In genomic region chr10:123800299-123800698, GRCh38 we compare ENCODE assay signal across 22 cellular contexts.
DNase-seq lines count a peak whose midpoint lies in the region; ATAC-seq and TF ChIP-seq lines count a peak whose summit lies in the region.
"Had no signal": no experiment of that assay in that cellular context is flagged by ENCODE, and none has a peak within 500 bp of the region (broad histone marks: within the 10 kb centered on the region; RNA-seq: fewer than 3 reads in every experiment).

No MANE protein-coding gene starts in this region.

- H3K27ac Mint-ChIP-seq in GM23338: no peak overlapping the region
- H3K27ac Mint-ChIP-seq: activated CD4-positive, alpha-beta T cell treated with anti-CD3 and anti-CD28 coated beads, Interleukin-2, amount 10 ng/mL, durations not matched to agents 24 days and 14 days; activated naive CD8-positive, alpha-beta T cell treated with anti-CD3 and anti-CD28 coated beads for 36 hours; nephron progenitor cell; stimulated activated memory B cell treated with anti-CD40 and anti-IgM and Interleukin-4, amounts not matched to agents 10 μg/mL and 1 μg/mL and 100 μg/mL, for 72 hours had no signal

- no peak overlapping the region for H3K27ac ChIP-seq in GM23338 (ENCODE audit: low read depth)
- H3K27ac ChIP-seq in colonic mucosa: no peak overlapping the region
- peak overlapping the region in 3 of 5 donors; percentile 25 to 73 (median 55) for H3K27ac ChIP-seq in stomach
- H3K27ac ChIP-seq: hepatocyte, vagina had no signal

- H3K4me3 ChIP-seq in GM23338 (no peak overlapping the region), colonic mucosa (no peak overlapping the region), stomach (no peak overlapping the region)
- H3K4me3 ChIP-seq: hepatocyte, skin epidermis, vagina had no signal

- TF ChIP-seq CTCF in GM23338 (conservative IDR thresholded peaks at IDR 0.05; ENCODE audit: low read depth in 2 of 2) (no peak), colonic mucosa (IDR thresholded peaks at IDR 0.05) (no peak), stomach (IDR thresholded peaks at IDR 0.05) (no peak)

- no peak overlapping the region for H3K4me2 ChIP-seq in GM23338
- H3K4me2 ChIP-seq: hepatocyte had no signal

- H3K4me3 Mint-ChIP-seq in GM23338: no peak overlapping the region
- H3K4me3 Mint-ChIP-seq: activated CD4-positive, alpha-beta T cell treated with anti-CD3 and anti-CD28 coated beads, Interleukin-2, amount 10 ng/mL, durations not matched to agents 24 days and 14 days; activated naive CD8-positive, alpha-beta T cell treated with anti-CD3 and anti-CD28 coated beads for 36 hours; nephron progenitor cell; stimulated activated memory B cell treated with anti-CD40 and anti-IgM and Interleukin-4, amounts not matched to agents 10 μg/mL and 1 μg/mL and 100 μg/mL, for 72 hours had no signal

- ATAC-seq in GM23338 (peak; percentile 38), SK-N-SH treated with all-trans-retinoic acid at 6 μM for 48 hours (no peak)
- ATAC-seq: HCT116; stimulated activated memory B cell treated with anti-CD40 and anti-IgM and Interleukin-4, amounts not matched to agents 10 μg/mL and 1 μg/mL and 100 μg/mL, for 72 hours had no signal

- H3K9me3 ChIP-seq in colonic mucosa (no peaks in the 10 kb centered on the region), stomach (no peaks in the 10 kb centered on the region)
- H3K9me3 ChIP-seq: vagina had no signal

- no peak for DNase-seq in GM23338 (ENCODE audit: low spot score)
- DNase-seq in colonic mucosa: peak; percentile 4
- peak; percentile 90 for DNase-seq in islet precursor cell
- DNase-seq in stomach: no peak
- no peak for DNase-seq in anterior cingulate cortex (lab: John Stamatoyannopoulos, UW)
- DNase-seq in DMS53 (lab: John Stamatoyannopoulos, UW): no peak
- DNase-seq: activated CD4-positive, alpha-beta T cell treated with anti-CD3 and anti-CD28 coated beads, Interleukin-2, amount 10 ng/mL, durations not matched to agents 24 days and 14 days; activated naive CD8-positive, alpha-beta T cell treated with anti-CD3 and anti-CD28 coated beads for 36 hours; activated T-cell treated with anti-CD3 and anti-CD28 coated beads for 4 hours; C1 segment of cervical spinal cord; DMS79; KBM-7; NCI-H2171 treated with DMSO at 0.1 percent for 48 hours; nephron progenitor cell; SHP77; T-helper 9 cell had no signal

- H3K27me3 ChIP-seq in GM23338 (ENCODE audit: insufficient read depth) (no peaks in the 10 kb centered on the region), colonic mucosa (no peaks in the 10 kb centered on the region), stomach (peaks cover 0 to 7% (median 0%) of the 10 kb centered on the region in 3 donors)
- H3K27me3 ChIP-seq: vagina had no signal

- no peaks in the 10 kb centered on the region for H4K20me1 ChIP-seq in GM23338 (replicated peaks; ENCODE audit: insufficient read depth)

- H2AFZ ChIP-seq in GM23338: no peak overlapping the region
- H2AFZ ChIP-seq: hepatocyte had no signal

- H3K36me3 ChIP-seq in GM23338 (ENCODE audit: insufficient read depth): no peaks in the 10 kb centered on the region
- no peaks in the 10 kb centered on the region for H3K36me3 ChIP-seq in colonic mucosa
- peaks cover 0 to 6% (median 0%) of the 10 kb centered on the region in 4 donors for H3K36me3 ChIP-seq in stomach
- H3K36me3 ChIP-seq: vagina had no signal

- intact Hi-C loops in colonic mucosa (cut with DNase I): no loop called here
- intact Hi-C loops in stomach (cut with DNase I; ENCODE audit: low total_unique reads): no loop called here

- peaks cover 4% of the 10 kb centered on the region for H3K9me3 Mint-ChIP-seq in GM23338
- H3K9me3 Mint-ChIP-seq: activated CD4-positive, alpha-beta T cell treated with anti-CD3 and anti-CD28 coated beads, Interleukin-2, amount 10 ng/mL, durations not matched to agents 24 days and 14 days; nephron progenitor cell had no signal

- no peak for TF ChIP-seq EP300 in stomach (IDR thresholded peaks at IDR 0.05)

- peaks cover 30% of the 10 kb centered on the region for H3K4me1 ChIP-seq in GM23338 (ENCODE audit: insufficient read depth)
- no peaks in the 10 kb centered on the region for H3K4me1 ChIP-seq in colonic mucosa
- peaks cover 0 to 10% (median 0%) of the 10 kb centered on the region in 4 donors for H3K4me1 ChIP-seq in stomach
- H3K4me1 ChIP-seq: vagina had no signal

- H3K36me3 Mint-ChIP-seq in GM23338 (ENCODE audit: low read depth): peaks cover 8% of the 10 kb centered on the region; the same call in 2 of the 3 replicates
- H3K36me3 Mint-ChIP-seq: activated naive CD8-positive, alpha-beta T cell treated with anti-CD3 and anti-CD28 coated beads for 36 hours; stimulated activated memory B cell treated with anti-CD40 and anti-IgM and Interleukin-4, amounts not matched to agents 10 μg/mL and 1 μg/mL and 100 μg/mL, for 72 hours had no signal

- peaks cover 2% of the 10 kb centered on the region for H3K27me3 Mint-ChIP-seq in GM23338 (ENCODE audit: insufficient read depth, low read depth, poor library complexity)

- H3K4me1 Mint-ChIP-seq in GM23338: peaks cover 43% of the 10 kb centered on the region
- H3K4me1 Mint-ChIP-seq: activated CD4-positive, alpha-beta T cell treated with anti-CD3 and anti-CD28 coated beads, Interleukin-2, amount 10 ng/mL, durations not matched to agents 24 days and 14 days; activated naive CD8-positive, alpha-beta T cell treated with anti-CD3 and anti-CD28 coated beads for 36 hours; nephron progenitor cell; stimulated activated memory B cell treated with anti-CD40 and anti-IgM and Interleukin-4, amounts not matched to agents 10 μg/mL and 1 μg/mL and 100 μg/mL, for 72 hours had no signal

- no peaks in the 10 kb centered on the region for H3K9me2 ChIP-seq in GM23338 (ENCODE audit: insufficient read depth)

- no peaks in the 10 kb centered on the region for H3K79me2 ChIP-seq in GM23338 (replicated peaks; ENCODE audit: insufficient read depth)
- H3K79me2 ChIP-seq: hepatocyte had no signal

- no peaks in the 10 kb centered on the region for H3F3A ChIP-seq in GM23338 (replicated peaks; ENCODE audit: low read depth)

- H3K9ac ChIP-seq in colonic mucosa (ENCODE audit: low read depth in 2 of 2, low read length in 2 of 2): no peak overlapping the region

- no peak for TF ChIP-seq POLR2A in stomach (IDR thresholded peaks at IDR 0.05)

- 7 to 19% (median 11%) methylated on average over 9 of the region's 9 CpGs for WGBS in stomach, 5 donors

TF ChIP-seq in GM23338, 12 proteins besides CTCF, POLR2A, EP300 and RAD21 (continues in another document):
- TF ChIP-seq POLR2AphosphoS5 (IDR thresholded peaks at IDR 0.05; ENCODE audit: low read depth) (no peak), CREB1 (CRISPR knock-in tag; IDR thresholded peaks at IDR 0.05; ENCODE audit: low read depth) (no peak), STAT1 (IDR thresholded peaks at IDR 0.05; ENCODE audit: unreplicated experiment) (no peak), REST (IDR thresholded peaks at IDR 0.05; ENCODE audit: unreplicated experiment) (no peak)

TF ChIP-seq in SK-N-SH treated with all-trans-retinoic acid at 6 μM for 48 hours, 23 proteins besides CTCF, POLR2A, EP300 and RAD21:
- TF ChIP-seq, protein P1, sequence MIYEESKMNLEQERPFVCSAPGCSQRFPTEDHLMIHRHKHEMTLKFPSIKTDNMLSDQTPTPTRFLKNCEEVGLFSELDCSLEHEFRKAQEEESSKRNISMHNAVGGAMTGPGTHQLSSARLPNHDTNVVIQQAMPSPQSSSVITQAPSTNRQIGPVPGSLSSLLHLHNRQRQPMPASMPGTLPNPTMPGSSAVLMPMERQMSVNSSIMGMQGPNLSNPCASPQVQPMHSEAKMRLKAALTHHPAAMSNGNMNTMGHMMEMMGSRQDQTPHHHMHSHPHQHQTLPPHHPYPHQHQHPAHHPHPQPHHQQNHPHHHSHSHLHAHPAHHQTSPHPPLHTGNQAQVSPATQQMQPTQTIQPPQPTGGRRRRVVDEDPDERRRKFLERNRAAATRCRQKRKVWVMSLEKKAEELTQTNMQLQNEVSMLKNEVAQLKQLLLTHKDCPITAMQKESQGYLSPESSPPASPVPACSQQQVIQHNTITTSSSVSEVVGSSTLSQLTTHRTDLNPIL (CRISPR knock-in tag; IDR thresholded peaks at IDR 0.05; ENCODE audit: low read depth): no peak
- no peak for TF ChIP-seq ZNF70 (CRISPR knock-in tag; IDR thresholded peaks at IDR 0.05)
- TF ChIP-seq, protein P2, sequence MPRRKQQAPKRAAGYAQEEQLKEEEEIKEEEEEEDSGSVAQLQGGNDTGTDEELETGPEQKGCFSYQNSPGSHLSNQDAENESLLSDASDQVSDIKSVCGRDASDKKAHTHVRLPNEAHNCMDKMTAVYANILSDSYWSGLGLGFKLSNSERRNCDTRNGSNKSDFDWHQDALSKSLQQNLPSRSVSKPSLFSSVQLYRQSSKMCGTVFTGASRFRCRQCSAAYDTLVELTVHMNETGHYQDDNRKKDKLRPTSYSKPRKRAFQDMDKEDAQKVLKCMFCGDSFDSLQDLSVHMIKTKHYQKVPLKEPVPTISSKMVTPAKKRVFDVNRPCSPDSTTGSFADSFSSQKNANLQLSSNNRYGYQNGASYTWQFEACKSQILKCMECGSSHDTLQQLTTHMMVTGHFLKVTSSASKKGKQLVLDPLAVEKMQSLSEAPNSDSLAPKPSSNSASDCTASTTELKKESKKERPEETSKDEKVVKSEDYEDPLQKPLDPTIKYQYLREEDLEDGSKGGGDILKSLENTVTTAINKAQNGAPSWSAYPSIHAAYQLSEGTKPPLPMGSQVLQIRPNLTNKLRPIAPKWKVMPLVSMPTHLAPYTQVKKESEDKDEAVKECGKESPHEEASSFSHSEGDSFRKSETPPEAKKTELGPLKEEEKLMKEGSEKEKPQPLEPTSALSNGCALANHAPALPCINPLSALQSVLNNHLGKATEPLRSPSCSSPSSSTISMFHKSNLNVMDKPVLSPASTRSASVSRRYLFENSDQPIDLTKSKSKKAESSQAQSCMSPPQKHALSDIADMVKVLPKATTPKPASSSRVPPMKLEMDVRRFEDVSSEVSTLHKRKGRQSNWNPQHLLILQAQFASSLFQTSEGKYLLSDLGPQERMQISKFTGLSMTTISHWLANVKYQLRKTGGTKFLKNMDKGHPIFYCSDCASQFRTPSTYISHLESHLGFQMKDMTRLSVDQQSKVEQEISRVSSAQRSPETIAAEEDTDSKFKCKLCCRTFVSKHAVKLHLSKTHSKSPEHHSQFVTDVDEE (CRISPR knock-in tag; IDR thresholded peaks at IDR 0.05): no peak
- TF ChIP-seq RARB (CRISPR knock-in tag; IDR thresholded peaks at IDR 0.05): no peak
- no peak for TF ChIP-seq PPARA (CRISPR knock-in tag; IDR thresholded peaks at IDR 0.05; ENCODE audit: borderline replicate concordance)
- no peak for TF ChIP-seq ESRRG (CRISPR knock-in tag; IDR thresholded peaks at IDR 0.05)
- TF ChIP-seq ZFP3 (CRISPR knock-in tag; IDR thresholded peaks at IDR 0.05): no peak
- TF ChIP-seq OSR1 (CRISPR knock-in tag; IDR thresholded peaks at IDR 0.05): no peak
- no peak for TF ChIP-seq GLIS3 (CRISPR knock-in tag; IDR thresholded peaks at IDR 0.05)
- TF ChIP-seq ZNF8 (CRISPR knock-in tag; IDR thresholded peaks at IDR 0.05): no peak

Comparison
In these comparisons a context has a peak if more than half of its experiments do, and no peak if none do; other contexts are left out.
1. DNase-seq: peak in colonic mucosa (single experiment) and islet precursor cell (single experiment); none in GM23338 (single experiment), stomach (single experiment), anterior cingulate cortex (0 of 58) and DMS53 (single experiment).
2. H3K27ac ChIP-seq: peak in stomach (3 of 5); none in GM23338 (single experiment) and colonic mucosa (single experiment).